In the genomic region with DNA sequence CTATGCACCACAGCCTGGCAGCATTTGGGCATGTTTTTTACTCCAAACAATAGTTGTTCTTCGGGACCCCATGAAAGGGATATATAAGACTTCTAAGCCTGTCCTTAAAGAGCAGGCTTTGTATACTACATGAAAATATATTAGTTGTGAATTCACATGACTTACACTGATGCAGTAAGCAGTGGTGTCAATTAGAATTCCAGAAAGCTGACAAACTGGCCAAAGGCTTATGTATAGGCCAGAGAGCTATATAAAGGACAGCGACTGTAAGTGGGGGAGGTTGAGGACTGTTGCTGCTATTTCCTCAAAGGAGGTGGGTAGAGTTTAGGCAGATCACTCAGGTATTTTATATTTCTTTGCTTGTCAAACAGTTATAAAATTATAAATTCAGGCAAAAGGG, we compare ENCODE assay signal across 32 cellular contexts. TPM values are rescaled to one million over a fixed set of nuclear protein-coding genes. Genes with fewer than 3 reads are reported as not detected.
DNase-seq lines count a peak whose midpoint lies in the region; ATAC-seq and TF ChIP-seq lines count a peak whose summit lies in the region.
"Had no signal": no experiment of that assay in that cellular context is flagged by ENCODE, and none has a peak within 500 bp of the region (broad histone marks: within the 10 kb centered on the region; RNA-seq: fewer than 3 reads in every experiment).

No MANE protein-coding gene starts in this region.

- H3K27ac Mint-ChIP-seq in activated CD4-positive, alpha-beta T cell treated with anti-CD3 and anti-CD28 coated beads, Interleukin-2, amount 10 ng/mL, durations not matched to agents 7 days and 5 days: no peak overlapping the region
- H3K27ac Mint-ChIP-seq: activated naive CD4-positive, alpha-beta T cell treated with anti-CD3 and anti-CD28 coated beads, Interleukin-2, amount 50 U/mL, for 72 hours; activated T-helper 1 cell treated with anti-CD3 and anti-CD28 coated beads, Interleukin-12 subunit alpha, Interleukin-12 subunit beta, Interleukin-2, Interleukin-4 antibody, amounts not matched to agents 30 ng/mL and 10 ng/mL and 1 ng/mL, durations not matched to agents 14 hours and 24 hours and 36 hours; natural killer cell treated with Interleukin-12 subunit alpha and Interleukin-12 subunit beta and Interleukin-15 and Interleukin-18, amount 100 ng/mL, for 72 hours had no signal

- no peak overlapping the region for H3K9ac ChIP-seq in GM23248
- H3K9ac ChIP-seq: BLaER1 treated with 17β-estradiol and CSF1 and Interleukin-3, amounts not matched to agents 10 nM and 100 nM had no signal

- no peak for ATAC-seq in GM21737 (IDR thresholded peaks at IDR 0.05; ENCODE audit: unreplicated experiment)
- ATAC-seq: activated naive CD4-positive, alpha-beta T cell treated with anti-CD3 and anti-CD28 coated beads, Interleukin-2, amount 50 U/mL, for 72 hours; lower lobe of right lung; mucosa of descending colon; natural killer cell treated with Interleukin-12 subunit alpha and Interleukin-12 subunit beta and Interleukin-15 and Interleukin-18, amount 100 ng/mL, for 72 hours had no signal

- peaks cover 10% of the 10 kb centered on the region for H3K36me3 Mint-ChIP-seq in activated CD4-positive, alpha-beta T cell treated with anti-CD3 and anti-CD28 coated beads, Interleukin-2, amount 10 ng/mL, durations not matched to agents 7 days and 5 days (ENCODE audit: low read depth)
- H3K36me3 Mint-ChIP-seq: natural killer cell treated with Interleukin-12 subunit alpha and Interleukin-12 subunit beta and Interleukin-15 and Interleukin-18, amount 100 ng/mL, for 72 hours had no signal

- no peaks in the 10 kb centered on the region for H3K9me2 ChIP-seq in GM23248 (ENCODE audit: insufficient read depth)

- no peaks in the 10 kb centered on the region for H3K27me3 Mint-ChIP-seq in activated CD4-positive, alpha-beta T cell treated with anti-CD3 and anti-CD28 coated beads, Interleukin-2, amount 10 ng/mL, durations not matched to agents 7 days and 5 days
- H3K27me3 Mint-ChIP-seq: natural killer cell treated with Interleukin-12 subunit alpha and Interleukin-12 subunit beta and Interleukin-15 and Interleukin-18, amount 100 ng/mL, for 72 hours had no signal

- peaks cover 3% of the 10 kb centered on the region for H3K9me3 Mint-ChIP-seq in activated CD4-positive, alpha-beta T cell treated with anti-CD3 and anti-CD28 coated beads, Interleukin-2, amount 10 ng/mL, durations not matched to agents 7 days and 5 days
- H3K9me3 Mint-ChIP-seq: activated T-helper 1 cell treated with anti-CD3 and anti-CD28 coated beads, Interleukin-12 subunit alpha, Interleukin-12 subunit beta, Interleukin-2, Interleukin-4 antibody, amounts not matched to agents 30 ng/mL and 10 ng/mL and 1 ng/mL, durations not matched to agents 14 hours and 24 hours and 36 hours; natural killer cell treated with Interleukin-12 subunit alpha and Interleukin-12 subunit beta and Interleukin-15 and Interleukin-18, amount 100 ng/mL, for 72 hours had no signal

- no peak overlapping the region for H3K4me3 Mint-ChIP-seq in activated CD4-positive, alpha-beta T cell treated with anti-CD3 and anti-CD28 coated beads, Interleukin-2, amount 10 ng/mL, durations not matched to agents 7 days and 5 days
- H3K4me3 Mint-ChIP-seq: activated T-helper 1 cell treated with anti-CD3 and anti-CD28 coated beads, Interleukin-12 subunit alpha, Interleukin-12 subunit beta, Interleukin-2, Interleukin-4 antibody, amounts not matched to agents 30 ng/mL and 10 ng/mL and 1 ng/mL, durations not matched to agents 14 hours and 24 hours and 36 hours; natural killer cell treated with Interleukin-12 subunit alpha and Interleukin-12 subunit beta and Interleukin-15 and Interleukin-18, amount 100 ng/mL, for 72 hours had no signal

- no peak overlapping the region for H3K4me3 ChIP-seq in GM23248
- no peak overlapping the region for H3K4me3 ChIP-seq in retinal pigment epithelial cell (ENCODE audit: low read length)
- H3K4me3 ChIP-seq: BLaER1 treated with 17β-estradiol and CSF1 and Interleukin-3, amounts not matched to agents 10 nM and 100 nM; esophagus squamous epithelium; lower lobe of right lung; mucosa of descending colon; ovary; PC-9; right atrium auricular region; spleen; tibial nerve had no signal

- peak; percentile 53 for DNase-seq in GM23248
- DNase-seq in SK-MEL-5 (ENCODE audit: low read depth, low spot score): peak; percentile 40
- DNase-seq in fibroblast of peridontal ligament (ENCODE audit: extremely low read depth): peak; percentile 23
- DNase-seq in retinal pigment epithelial cell (ENCODE audit: low read depth): peak; percentile 72
- DNase-seq in activated CD4-positive, alpha-beta T cell treated with anti-CD3 and anti-CD28 coated beads, Interleukin-2, amount 10 ng/mL, durations not matched to agents 7 days and 5 days: no peak
- no peak for DNase-seq in NCI-H2107 (lab: John Stamatoyannopoulos, UW)
- DNase-seq: activated CD4-positive, alpha-beta T cell treated with anti-CD3 and anti-CD28 coated beads, Interleukin-2, amount 50 U/mL, for 1 hour; aorta; caudate nucleus; COR-L47; dermis blood vessel endothelial cell; DMS53; esophagus squamous epithelium; Karpas-422; lower lobe of right lung; mucosa of descending colon; MV-4-11; NCI-H146; NCI-H2171; NCI-H524; ovary; PC-9; SHP77 treated with DMSO at 0.1 percent for 48 hours; spleen; T-helper 9 cell had no signal

- H3K27me3 ChIP-seq in GM23248 (replicated peaks; ENCODE audit: insufficient read depth): no peaks in the 10 kb centered on the region
- H3K27me3 ChIP-seq: BLaER1 treated with 17β-estradiol and CSF1 and Interleukin-3, amounts not matched to agents 10 nM and 100 nM; esophagus squamous epithelium; ovary; right atrium auricular region; spleen; tibial nerve had no signal

- H2AFZ ChIP-seq in GM23248: no peak overlapping the region
- H2AFZ ChIP-seq: PC-9 had no signal

- peaks cover 27% of the 10 kb centered on the region for H3K4me1 ChIP-seq in GM23248 (ENCODE audit: insufficient read depth)

- H3K9me3 ChIP-seq in GM23248 (ENCODE audit: low read depth): no peaks in the 10 kb centered on the region
- H3K9me3 ChIP-seq: esophagus squamous epithelium, lower lobe of right lung, mucosa of descending colon, ovary, right atrium auricular region, spleen, tibial nerve had no signal

- H3K27ac ChIP-seq in GM23248: peak overlapping the region; percentile 20; the same call in 1 of the 2 replicates
- H3K27ac ChIP-seq: BLaER1 treated with 17β-estradiol and CSF1 and Interleukin-3, amounts not matched to agents 10 nM and 100 nM; esophagus squamous epithelium; lower lobe of right lung; ovary; PC-9; right atrium auricular region; spleen; tibial nerve had no signal

- no peaks in the 10 kb centered on the region; the same call in none of the 2 replicates for H3F3A ChIP-seq in GM23248 (ENCODE audit: insufficient read depth)

- H3K4me2 ChIP-seq in GM23248 (ENCODE audit: unreplicated experiment): no peak overlapping the region
- H3K4me2 ChIP-seq: BLaER1 treated with 17β-estradiol and CSF1 and Interleukin-3, amounts not matched to agents 10 nM and 100 nM; PC-9 had no signal

- H4K20me1 ChIP-seq in GM23248 (ENCODE audit: insufficient read depth): peaks cover 46% of the 10 kb centered on the region

- peaks cover 100% of the 10 kb centered on the region for H3K79me2 ChIP-seq in GM23248 (ENCODE audit: insufficient read depth)

- H3K36me3 ChIP-seq in GM23248 (ENCODE audit: low read depth): 0 out of 2 replicates have a peak, but pooled peaks cover 5% of the 10 kb centered on the region
- H3K36me3 ChIP-seq: ovary, right atrium auricular region, tibial nerve had no signal

- 85 to 89% methylated on average over 2 of the region's 2 CpGs for WGBS in GM23248 (ENCODE audit: low coverage in 1 of 2, low lambda C conversion rate in 2 of 2, missing lambda C conversion rate in 2 of 2), 2 experiments

- in situ Hi-C loops in GM23248 (cut with MboI) (no loop called here), SK-MEL-5 (cut with HindIII; ENCODE audit: low pct_unique_long_range_greater_than_20kb, low sequenced_read_pairs) (no loop called here)

- CTCF ChIA-PET in activated CD4-positive, alpha-beta T cell treated with anti-CD3 and anti-CD28 coated beads, Interleukin-2, amount 10 ng/mL, durations not matched to agents 7 days and 5 days (lab: Charles Lee): no interaction called here

- H3K4me1 Mint-ChIP-seq in activated CD4-positive, alpha-beta T cell treated with anti-CD3 and anti-CD28 coated beads, Interleukin-2, amount 10 ng/mL, durations not matched to agents 7 days and 5 days: peaks cover 12% of the 10 kb centered on the region

- TF ChIP-seq CTCF in retinal pigment epithelial cell (conservative IDR thresholded peaks at IDR 0.05; ENCODE audit: low read depth, low read length): no peak

- POLR2A ChIA-PET in activated CD4-positive, alpha-beta T cell treated with anti-CD3 and anti-CD28 coated beads, Interleukin-2, amount 10 ng/mL, durations not matched to agents 7 days and 5 days (lab: Charles Lee): no interaction called here

RNA-seq across cellular contexts. Expression of a gene that starts 24.8 kb away (rescaled TPM):
- 28.6 and 33.1 TPM in 2 replicates for total RNA-seq in GM23248 (2014; rRNA removed; shearing (Covaris generic))
- 17.4 and 20.3 TPM in 2 replicates for polyA plus RNA-seq in GM23248 (2016; fragmentation: Nextera tagmentation; extraction: Ambion mirVana)
- 27.2 and 29.8 TPM in 2 replicates for total RNA-seq in SK-MEL-5 (2014; rRNA removed; shearing (Covaris generic))
- polyA plus RNA-seq in SK-MEL-5 (2015; cell fraction: cytosol; rRNA removed): 19.6 and 25.3 TPM in 2 replicates
- 8.0 and 8.5 TPM in 2 replicates for polyA plus RNA-seq in SK-MEL-5 (2015; cell fraction: nucleus; rRNA removed)
- total RNA-seq in activated CD4-positive, alpha-beta T cell treated with anti-CD3 and anti-CD28 coated beads, Interleukin-2, amount 10 ng/mL, durations not matched to agents 7 days and 5 days: 10 to 100 TPM; 38.6 to 53.7 TPM

Comparison
In these comparisons a context has a peak if more than half of its experiments do, and no peak if none do; other contexts are left out.
1. DNase-seq: peak in GM23248 (single experiment), SK-MEL-5 (single experiment), fibroblast of peridontal ligament (single experiment) and retinal pigment epithelial cell (single experiment); none in activated CD4-positive, alpha-beta T cell treated with anti-CD3 and anti-CD28 coated beads, Interleukin-2, amount 10 ng/mL, durations not matched to agents 7 days and 5 days (single experiment) and NCI-H2107 (single experiment).